Comparison of ENCODE assay signal across 8 cellular contexts in genomic region chr1:181142096-181143043, GRCh38. TPM values are rescaled to one million over a fixed set of nuclear protein-coding genes. Genes with fewer than 3 reads are reported as not detected.
DNase-seq lines count a peak whose midpoint lies in the region; ATAC-seq and TF ChIP-seq lines count a peak whose summit lies in the region.

No MANE protein-coding gene starts in this region.

- H3K27ac ChIP-seq in heart left ventricle: peak overlapping the region in 5 of 12 donors; percentile 1 to 60 (median 30)

- H3K36me3 ChIP-seq in GM06990 (ENCODE audit: control insufficient read depth, insufficient read depth, low read length) (no peaks in the 10 kb centered on the region), heart left ventricle (no peaks in the 10 kb centered on the region)

- H3K9me3 ChIP-seq in heart left ventricle: peaks cover 0 to 8% (median 0%) of the 10 kb centered on the region in 12 donors

- WGBS in heart left ventricle, 4 donors: 13 to 17% (median 15%) methylated on average over 25 of the region's 25 CpGs

- H3K27me3 ChIP-seq in GM06990 (replicated peaks; ENCODE audit: control insufficient read depth, insufficient read depth, low read length): no peaks in the 10 kb centered on the region
- H3K27me3 ChIP-seq in heart left ventricle: no peaks in the 10 kb centered on the region

- peaks cover 8% of the 10 kb centered on the region for H3K4me1 Mint-ChIP-seq in progenitor cell of endocrine pancreas (ENCODE audit: low read depth)

- intact Hi-C loops in heart left ventricle (cut with DNase I): loop anchor here (1.0 to 5.0 kb wide), 11 partner anchors 24 to 260 kb away; partner anchors contain the start of gene IER5 (in 1 of the 10)

- peaks cover 6% of the 10 kb centered on the region for H3K9me3 Mint-ChIP-seq in progenitor cell of endocrine pancreas (ENCODE audit: low read depth)

- H3K27ac Mint-ChIP-seq in progenitor cell of endocrine pancreas: peak overlapping the region; percentile 88

- DNase-seq in GM06990 (ENCODE audit: extremely low read depth, insufficient read length) (peak; percentile 88), NCI-H1105 treated with DMSO at 0.1 percent for 48 hours (lab: John Stamatoyannopoulos, UW) (peak; percentile 69), SW480 (ENCODE audit: low spot score) (peak; percentile 89), heart left ventricle (peak; percentile 86 to 93 (median 88)), progenitor cell of endocrine pancreas (ENCODE audit: low spot score, unreplicated experiment) (peak; percentile 90), ureter (ENCODE audit: low spot score) (peak; percentile 89)
- DNase-seq in activated naive CD8-positive, alpha-beta T cell treated with anti-CD3 and anti-CD28 coated beads, Interleukin-2, amount 50 U/mL, for 16 hours (ENCODE audit: low read depth, low spot score): peak; percentile 85

- H3K4me1 ChIP-seq in heart left ventricle: peaks cover 0 to 48% (median 27%) of the 10 kb centered on the region in 12 donors

- H3K4me3 Mint-ChIP-seq in progenitor cell of endocrine pancreas (ENCODE audit: low read depth): peak overlapping the region; percentile 52

- TF ChIP-seq CTCF in GM06990 (IDR thresholded peaks at IDR 0.05; ENCODE audit: insufficient read depth, low read length, poor library complexity, severe bottlenecking) (peak; percentile 96), heart left ventricle (IDR thresholded peaks at IDR 0.05) (peak; percentile 91 to 99 (median 97)), progenitor cell of endocrine pancreas (IDR thresholded peaks at IDR 0.05; ENCODE audit: unreplicated experiment) (peak; percentile 99)

- ATAC-seq in HG02623 (IDR thresholded peaks at IDR 0.05; ENCODE audit: unreplicated experiment): peak; percentile 83
- ATAC-seq in heart left ventricle: peak; percentile 94 to 96 (median 95)

- H3K4me3 ChIP-seq in GM06990 (replicated peaks; ENCODE audit: low read depth, low read length) (no peak overlapping the region), heart left ventricle (peak overlapping the region in 9 of 12 donors; percentile 15 to 52 (median 33))

- H3K27me3 Mint-ChIP-seq in progenitor cell of endocrine pancreas: peaks cover 51% of the 10 kb centered on the region

- TF ChIP-seq POLR2A in heart left ventricle (IDR thresholded peaks at IDR 0.05): no peak

- no peaks in the 10 kb centered on the region for H3K36me3 Mint-ChIP-seq in progenitor cell of endocrine pancreas (ENCODE audit: insufficient read depth)

RNA-seq across cellular contexts. Expression of gene IER5, which starts 53.9 kb away (rescaled TPM):
- total RNA-seq in heart left ventricle (10 to 100 TPM; 12.8 to 22.7 (median 18.4) TPM), progenitor cell of endocrine pancreas (1.7 and 2.3 TPM in 2 replicates), ureter (12.6 TPM)
- 10 to 100 TPM; 19.9 to 23.4 TPM for polyA plus RNA-seq in heart left ventricle
